Comparison of ENCODE assay signal across 16 cellular contexts in genomic region chr9:33438926-33439511, GRCh38. TPM values are rescaled to one million over a fixed set of nuclear protein-coding genes. Genes with fewer than 3 reads are reported as not detected.
"Had no signal": no experiment of that assay in that cellular context is flagged by ENCODE, and none has a peak within 500 bp of the region (broad histone marks: within the 10 kb centered on the region; RNA-seq: fewer than 3 reads in every experiment).

No MANE protein-coding gene starts in this region.

- H3K27ac ChIP-seq: foreskin keratinocyte, pancreas, transverse colon had no signal

- DNase-seq: activated CD4-positive, alpha-beta T cell treated with anti-CD3 and anti-CD28 coated beads for 1 hour; activated CD4-positive, alpha-beta T cell treated with anti-CD3 and anti-CD28 coated beads, Interleukin-2, amount 50 U/mL, for 4 hours; activated T-cell treated with anti-CD3 and anti-CD28 coated beads, Interleukin-2, amount 50 U/mL, for 1 hour; foreskin keratinocyte; immature natural killer cell; left cardiac atrium; naive B cell; pancreas; stimulated activated CD4-positive, alpha-beta T cell treated with anti-CD3 and anti-CD28 coated beads, Interleukin-2, amount 100 ng/mL, for 48 hours; stimulated activated naive B cell treated with anti-CD40 and anti-IgM and Interleukin-4, amounts not matched to agents 10 μg/mL and 1 μg/mL and 100 μg/mL, for 72 hours; substantia nigra; T-cell; transverse colon had no signal

- H3K36me3 ChIP-seq: transverse colon had no signal

- H3K9me3 ChIP-seq: pancreas, transverse colon had no signal

- ATAC-seq: activated naive CD4-positive, alpha-beta T cell treated with anti-CD3 and anti-CD28 coated beads, Interleukin-2, amount 50 U/mL, for 72 hours; left cardiac atrium; stimulated activated naive B cell treated with anti-CD40 and anti-IgM and Interleukin-4, amounts not matched to agents 10 μg/mL and 1 μg/mL and 100 μg/mL, for 72 hours; T-cell had no signal

- FAIRE-seq: pancreas had no signal

- H3K27me3 ChIP-seq: foreskin keratinocyte, pancreas, transverse colon had no signal

- H3K4me3 ChIP-seq: pancreas, transverse colon had no signal

RNA-seq across cellular contexts. Expression of gene AQP7, which starts 36.7 kb away (rescaled TPM):
- total RNA-seq: activated T-helper 2 cell treated with anti-CD3 and anti-CD28 coated beads, Interferon-gamma antibody, Interleukin-2, Interleukin-4, amounts not matched to agents 10 μg/mL and 5 μg/mL and 100 μg/mL, durations not matched to agents 14 hours and 24 hours and 36 hours; foreskin keratinocyte; lung microvascular endothelial cell had no signal
- polyA plus RNA-seq: foreskin keratinocyte, immature natural killer cell had no signal
